ENCODE assay signal across 25 cellular contexts in the genomic region with DNA sequence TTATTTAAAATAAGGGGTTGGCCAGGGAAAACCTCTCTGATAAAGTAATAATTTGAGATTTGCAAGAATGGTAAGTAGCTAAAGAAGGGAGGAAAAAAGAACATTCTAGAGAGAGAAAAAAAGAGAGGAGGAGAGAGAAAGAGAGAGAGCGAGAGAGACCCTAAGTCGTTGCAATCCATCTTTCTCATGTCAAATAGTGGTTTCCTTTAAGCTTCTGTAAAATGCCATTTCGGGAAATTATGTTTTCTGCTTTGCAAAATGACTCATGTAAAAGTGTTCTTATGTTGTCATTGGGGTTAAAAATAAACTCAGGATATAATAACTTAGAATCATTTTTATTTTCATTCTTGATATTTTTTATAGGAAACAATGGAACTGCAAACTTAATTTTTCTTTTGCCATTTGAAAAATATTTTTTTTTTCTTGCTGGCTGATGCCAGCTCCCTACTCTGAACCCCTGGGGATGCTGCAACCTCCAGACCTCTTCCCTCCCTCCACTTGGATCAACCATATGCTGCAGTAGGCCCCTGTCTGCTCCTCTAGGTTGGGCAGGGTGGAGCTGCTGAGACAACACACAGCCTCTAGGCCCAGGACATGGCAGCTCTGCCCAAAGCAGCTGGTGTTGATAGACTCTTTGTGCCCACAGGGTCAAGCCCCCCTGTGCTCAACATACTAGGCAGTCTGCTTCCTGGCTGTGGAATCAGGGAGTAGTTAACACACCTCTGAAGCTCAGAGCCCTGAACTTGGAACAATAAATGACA. TPM values are rescaled to one million over a fixed set of nuclear protein-coding genes. Genes with fewer than 3 reads are reported as not detected.
DNase-seq lines count a peak whose midpoint lies in the region; ATAC-seq lines count a peak whose summit lies in the region.
"Had no signal": no experiment of that assay in that cellular context is flagged by ENCODE, and none has a peak within 500 bp of the region (broad histone marks: within the 10 kb centered on the region; RNA-seq: fewer than 3 reads in every experiment).

No MANE protein-coding gene starts in this region.

- intact Hi-C loops in activated CD4-positive, alpha-beta T cell treated with anti-CD3 and anti-CD28 coated beads, Interleukin-2, amount 10 ng/mL, durations not matched to agents 24 days and 14 days (cut with micrococcal nuclease): no loop called here

- peaks cover 10% of the 10 kb centered on the region for H3K4me1 Mint-ChIP-seq in activated CD4-positive, alpha-beta T cell treated with anti-CD3 and anti-CD28 coated beads, Interleukin-2, amount 10 ng/mL, durations not matched to agents 24 days and 14 days
- peaks cover 6% of the 10 kb centered on the region for H3K4me1 Mint-ChIP-seq in stimulated activated memory B cell treated with anti-CD40 and anti-IgM and Interleukin-4, amounts not matched to agents 10 μg/mL and 1 μg/mL and 100 μg/mL, for 72 hours
- H3K4me1 Mint-ChIP-seq: brain, nephron had no signal

- H3K4me3 Mint-ChIP-seq in activated CD4-positive, alpha-beta T cell treated with anti-CD3 and anti-CD28 coated beads, Interleukin-2, amount 10 ng/mL, durations not matched to agents 24 days and 14 days: no peak overlapping the region
- no peak overlapping the region for H3K4me3 Mint-ChIP-seq in stimulated activated memory B cell treated with anti-CD40 and anti-IgM and Interleukin-4, amounts not matched to agents 10 μg/mL and 1 μg/mL and 100 μg/mL, for 72 hours
- H3K4me3 Mint-ChIP-seq: activated CD8-positive, alpha-beta T cell treated with anti-CD3 and anti-CD28 coated beads for 36 hours; activated T-cell treated with anti-CD3 and anti-CD28 coated beads, Interleukin-2, amount 50 U/mL, for 24 hours; brain; nephron; T-helper 1 cell treated with Interleukin-12 subunit alpha and Interleukin-12 subunit beta and Interleukin-4 antibody, amounts not matched to agents 30 μg/mL and 1 μg/mL, for 36 hours had no signal

- peak overlapping the region; percentile 23 for H3K27ac Mint-ChIP-seq in activated CD4-positive, alpha-beta T cell treated with anti-CD3 and anti-CD28 coated beads, Interleukin-2, amount 10 ng/mL, durations not matched to agents 24 days and 14 days
- H3K27ac Mint-ChIP-seq in stimulated activated memory B cell treated with anti-CD40 and anti-IgM and Interleukin-4, amounts not matched to agents 10 μg/mL and 1 μg/mL and 100 μg/mL, for 72 hours: no peak overlapping the region
- H3K27ac Mint-ChIP-seq: activated CD8-positive, alpha-beta T cell treated with anti-CD3 and anti-CD28 coated beads for 36 hours; activated T-cell treated with anti-CD3 and anti-CD28 coated beads, Interleukin-2, amount 50 U/mL, for 24 hours; nephron; T-helper 1 cell treated with Interleukin-12 subunit alpha and Interleukin-12 subunit beta and Interleukin-4 antibody, amounts not matched to agents 30 μg/mL and 1 μg/mL, for 36 hours had no signal

- peaks cover 3% of the 10 kb centered on the region for H3K36me3 Mint-ChIP-seq in activated CD4-positive, alpha-beta T cell treated with anti-CD3 and anti-CD28 coated beads, Interleukin-2, amount 10 ng/mL, durations not matched to agents 24 days and 14 days (ENCODE audit: low read depth)
- no peaks in the 10 kb centered on the region for H3K36me3 Mint-ChIP-seq in stimulated activated memory B cell treated with anti-CD40 and anti-IgM and Interleukin-4, amounts not matched to agents 10 μg/mL and 1 μg/mL and 100 μg/mL, for 72 hours
- H3K36me3 Mint-ChIP-seq: brain had no signal

- no peaks in the 10 kb centered on the region for H3K27me3 Mint-ChIP-seq in activated CD4-positive, alpha-beta T cell treated with anti-CD3 and anti-CD28 coated beads, Interleukin-2, amount 10 ng/mL, durations not matched to agents 24 days and 14 days
- no peaks in the 10 kb centered on the region for H3K27me3 Mint-ChIP-seq in stimulated activated memory B cell treated with anti-CD40 and anti-IgM and Interleukin-4, amounts not matched to agents 10 μg/mL and 1 μg/mL and 100 μg/mL, for 72 hours
- H3K27me3 Mint-ChIP-seq: activated CD8-positive, alpha-beta T cell treated with anti-CD3 and anti-CD28 coated beads for 36 hours; activated T-cell treated with anti-CD3 and anti-CD28 coated beads, Interleukin-2, amount 50 U/mL, for 24 hours; brain had no signal

- no peak for DNase-seq in activated CD4-positive, alpha-beta T cell treated with anti-CD3 and anti-CD28 coated beads, Interleukin-2, amount 10 ng/mL, durations not matched to agents 24 days and 14 days
- no peak for DNase-seq in activated CD4-positive, alpha-beta T cell treated with anti-CD3 and anti-CD28 coated beads, Interleukin-2, amount 50 U/mL, for 4 hours
- peak; percentile 53 for DNase-seq in NCI-H446 treated with DMSO at 0.1 percent for 48 hours (lab: John Stamatoyannopoulos, UW)
- peak; percentile 19 for DNase-seq in dermis blood vessel endothelial cell
- no peak for DNase-seq in NCI-H1930 (lab: John Stamatoyannopoulos, UW)
- DNase-seq in HuH-7 (ENCODE audit: low spot score): no peak
- DNase-seq: activated CD8-positive, alpha-beta T cell treated with anti-CD3 and anti-CD28 coated beads for 36 hours; activated naive CD4-positive, alpha-beta T cell treated with anti-CD3 and anti-CD28 coated beads, Interleukin-2, amount 50 U/mL, for 16 hours; activated T-cell treated with anti-CD3 and anti-CD28 coated beads, Interleukin-2, amount 50 U/mL, for 24 hours; BE2C; Calu3; GOT3; mammary epithelial cell; NCI-H2029; NCI-H526 treated with DMSO at 0.1 percent for 48 hours; SJCRH30; stimulated activated CD4-positive, alpha-beta T cell treated with anti-CD3 and anti-CD28 coated beads, Interleukin-4, amount 100 ng/mL, for 4 hours had no signal

- peaks cover 7% of the 10 kb centered on the region for H3K9me3 Mint-ChIP-seq in activated CD4-positive, alpha-beta T cell treated with anti-CD3 and anti-CD28 coated beads, Interleukin-2, amount 10 ng/mL, durations not matched to agents 24 days and 14 days
- peaks cover under 1% of the 10 kb centered on the region for H3K9me3 Mint-ChIP-seq in stimulated activated memory B cell treated with anti-CD40 and anti-IgM and Interleukin-4, amounts not matched to agents 10 μg/mL and 1 μg/mL and 100 μg/mL, for 72 hours
- H3K9me3 Mint-ChIP-seq: activated CD8-positive, alpha-beta T cell treated with anti-CD3 and anti-CD28 coated beads for 36 hours; activated T-cell treated with anti-CD3 and anti-CD28 coated beads, Interleukin-2, amount 50 U/mL, for 24 hours; nephron; T-helper 1 cell treated with Interleukin-12 subunit alpha and Interleukin-12 subunit beta and Interleukin-4 antibody, amounts not matched to agents 30 μg/mL and 1 μg/mL, for 36 hours had no signal

- peak; percentile 27 for ATAC-seq in stimulated activated memory B cell treated with anti-CD40 and anti-IgM and Interleukin-4, amounts not matched to agents 10 μg/mL and 1 μg/mL and 100 μg/mL, for 72 hours
- ATAC-seq in HG02759 (IDR thresholded peaks at IDR 0.05; ENCODE audit: unreplicated experiment): no peak
- ATAC-seq: activated CD8-positive, alpha-beta T cell treated with anti-CD3 and anti-CD28 coated beads for 36 hours; Panc1 had no signal

RNA-seq across cellular contexts. Expression of a gene that starts 19.7 kb away (rescaled TPM):
- total RNA-seq in activated CD4-positive, alpha-beta T cell treated with anti-CD3 and anti-CD28 coated beads, Interleukin-2, amount 10 ng/mL, durations not matched to agents 24 days and 14 days: 0.79 and 0.80 TPM in 2 replicates
- total RNA-seq in dermis blood vessel endothelial cell: not detected in 2 replicates
- total RNA-seq: Calu3, hepatocyte, mammary epithelial cell, MCF 10A, SJCRH30 had no signal

Comparison
In these comparisons a context has a peak if more than half of its experiments do, and no peak if none do; other contexts are left out.
1. DNase-seq: peak in NCI-H446 treated with DMSO at 0.1 percent for 48 hours (single experiment) and dermis blood vessel endothelial cell (single experiment); none in activated CD4-positive, alpha-beta T cell treated with anti-CD3 and anti-CD28 coated beads, Interleukin-2, amount 10 ng/mL, durations not matched to agents 24 days and 14 days (single experiment), activated CD4-positive, alpha-beta T cell treated with anti-CD3 and anti-CD28 coated beads, Interleukin-2, amount 50 U/mL, for 4 hours (0 of 2), NCI-H1930 (0 of 2) and HuH-7 (single experiment).